ENCODE assay signal across 18 cellular contexts in genomic region chr4:4490041-4490440, GRCh38. TPM values are rescaled to one million over a fixed set of nuclear protein-coding genes. Genes with fewer than 3 reads are reported as not detected.
A peak's percentile ranks its signal among the peaks of the same experiment; 100 is the strongest.
DNase-seq lines count a peak whose midpoint lies in the region; ATAC-seq, FAIRE-seq and TF ChIP-seq lines count a peak whose summit lies in the region.
"Had no signal": no experiment of that assay in that cellular context is flagged by ENCODE, and none has a peak within 500 bp of the region (broad histone marks: within the 10 kb centered on the region; RNA-seq: fewer than 3 reads in every experiment).

No MANE protein-coding gene starts in this region.

- TF ChIP-seq EP300 in GM12878 (IDR thresholded peaks at IDR 0.05; ENCODE audit: borderline replicate concordance in 1 of 2, control insufficient read depth in 1 of 2, low read depth in 2 of 2, low read length in 2 of 2): no peak

- TF ChIP-seq POLR2A in GM12878 (IDR thresholded peaks at IDR 0.05; ENCODE audit: low read depth, low read length): no peak

- peaks cover 23% of the 10 kb centered on the region; the same call in 1 of the 2 replicates for H3K4me1 ChIP-seq in GM12878 (ENCODE audit: control insufficient read depth, insufficient read depth, low read length)
- peaks cover 9% of the 10 kb centered on the region for H3K4me1 ChIP-seq in Caco-2

- H3K36me3 Mint-ChIP-seq in Caco-2 (ENCODE audit: insufficient read depth, unreplicated experiment): no peaks in the 10 kb centered on the region

- H3K27ac Mint-ChIP-seq in Caco-2 (ENCODE audit: unreplicated experiment): no peak overlapping the region

- no peaks in the 10 kb centered on the region for H3K9me3 Mint-ChIP-seq in Caco-2 (ENCODE audit: unreplicated experiment)

- no peaks in the 10 kb centered on the region for H3K27me3 Mint-ChIP-seq in Caco-2 (ENCODE audit: insufficient read depth, unreplicated experiment)

- H2AFZ ChIP-seq in GM12878 (ENCODE audit: control insufficient read depth, low read depth, low read length): no peak overlapping the region

- H4K20me1 ChIP-seq in GM12878 (ENCODE audit: control insufficient read depth, insufficient read depth): no peaks in the 10 kb centered on the region

- H3K79me2 ChIP-seq in GM12878 (ENCODE audit: control insufficient read depth, insufficient read depth, low read length): peaks cover 14% of the 10 kb centered on the region

- FAIRE-seq in GM12878 (lab: Jason Lieb, UNC): no peak
- FAIRE-seq: H54, RCC 7860 had no signal

- TF ChIP-seq RAD21 in GM12878 (IDR thresholded peaks at IDR 0.05; ENCODE audit: insufficient read depth, low read depth, low read length): no peak

- H3K27ac ChIP-seq in GM12878 (ENCODE audit: control insufficient read depth, insufficient read depth): peak overlapping the region; percentile 1; the same call in 1 of the 2 replicates
- H3K27ac ChIP-seq: C4-2B had no signal

- WGBS in GM12878 (ENCODE audit: insufficient coverage, insufficient replicate concordance, low lambda C conversion rate, missing lambda C conversion rate): 79% methylated on average over 3 of the region's 3 CpGs

- no peaks in the 10 kb centered on the region for H3K9me3 ChIP-seq in MG63
- no peaks in the 10 kb centered on the region for H3K9me3 ChIP-seq in GM12878 (replicated peaks; ENCODE audit: control insufficient read depth, insufficient read depth, low read length)
- H3K9me3 ChIP-seq in Caco-2: no peaks in the 10 kb centered on the region

- no peak overlapping the region for H3K9ac ChIP-seq in GM12878 (ENCODE audit: control insufficient read depth, insufficient read depth, low read length)

- BruUV-seq in GM12878 (replicated peaks; lab: Mats Ljungman, UMichigan) (no TSS peak), Caco-2 (replicated peaks; lab: Mats Ljungman, UMichigan) (no TSS peak)

- RAD21 ChIA-PET in GM12878 (lab: Charles Lee; ENCODE audit: unreplicated experiment): interaction anchor here (0.8 to 6.1 kb wide), 7 partner anchors 9 to 387 kb away, joined by 3 to 58 read pairs (median 4); partner anchors contain the start of gene STX18

- SMC1A ChIA-PET in GM12878 (lab: Charles Lee; ENCODE audit: uncharacterized antibody, unreplicated experiment): interaction anchor here (0.9 to 10.3 kb wide), 12 partner anchors 9 to 390 kb away, joined by 3 to 131 read pairs (median 8); partner anchors contain the start of gene STX18

- POLR2A ChIA-PET in GM12878 (lab: Charles Lee) (no interaction called here), Caco-2 (lab: Charles Lee) (no interaction called here)

- peaks cover 8% of the 10 kb centered on the region for H3K4me1 Mint-ChIP-seq in Caco-2 (ENCODE audit: low read depth, unreplicated experiment)

- H3K36me3 ChIP-seq in MG63 (no peaks in the 10 kb centered on the region), GM12878 (ENCODE audit: control insufficient read depth in 2 of 2, insufficient read depth in 2 of 2, low read length in 1 of 2) (no peaks in the 10 kb centered on the region), Caco-2 (ENCODE audit: control insufficient read depth, insufficient read depth, low read length) (no peaks in the 10 kb centered on the region)

- TF ChIP-seq CTCF in GM12878 (IDR thresholded peaks at IDR 0.05 in 2 of 3, conservative IDR thresholded peaks at IDR 0.05 in 1 of 3; ENCODE audit: control insufficient read depth in 2 of 3, extremely low read depth in 1 of 3, insufficient read depth in 1 of 3, low read depth in 3 of 3, low read length in 3 of 3): no peak
- no peak for TF ChIP-seq CTCF in Caco-2 (IDR thresholded peaks at IDR 0.05; ENCODE audit: insufficient read depth in 1 of 2, low read depth in 1 of 2, low read length in 1 of 2, severe bottlenecking in 1 of 2, unreplicated experiment in 1 of 2)

- DNase-seq in EL (peak; percentile 15), MG63 (no peak), GM12878 (ENCODE audit: low read depth, low spot score) (no peak), iris pigment epithelial cell (ENCODE audit: low read depth) (peak; percentile 50), Caco-2 (no peak)
- no peak for DNase-seq in activated CD4-positive, CD25-positive, alpha-beta regulatory T cell (lab: John Stamatoyannopoulos, UW)
- no peak for DNase-seq in stimulated activated naive CD8-positive, alpha-beta T cell treated with anti-CD3 and anti-CD28 coated beads, Interleukin-15, Interleukin-2, amounts not matched to agents 100 U/mL and 50 U/mL, for 24 hours
- DNase-seq: COR-L47, DMS79, GDM1, NCI-H1048, NCI-H446 treated with DMSO at 0.1 percent for 48 hours, NCI-H82, SHP77 had no signal

- H3K27me3 ChIP-seq in MG63 (no peaks in the 10 kb centered on the region), GM12878 (replicated peaks in 1 of 2; ENCODE audit: control insufficient read depth in 2 of 2, insufficient read depth in 2 of 2, low read length in 1 of 2) (no peaks in the 10 kb centered on the region), Caco-2 (replicated peaks; ENCODE audit: control insufficient read depth, insufficient read depth, low read length) (no peaks in the 10 kb centered on the region)

- ATAC-seq in GM12878 (0 out of 3 replicates have a peak, but pooled peaks have one; percentile 15), GM21576 (IDR thresholded peaks at IDR 0.05; ENCODE audit: unreplicated experiment) (no peak)
- no peak for ATAC-seq in stimulated activated naive CD8-positive, alpha-beta T cell treated with anti-CD3 and anti-CD28 coated beads, Interleukin-15, Interleukin-2, amounts not matched to agents 100 U/mL and 50 U/mL, for 24 hours

- intact Hi-C loops in GM12878 (cut with micrococcal nuclease; ENCODE audit: unreplicated experiment) (no loop called here), Caco-2 (cut with micrococcal nuclease; ENCODE audit: unreplicated experiment) (no loop called here)

- CTCF ChIA-PET in GM12878 (lab: Yijun Ruan, JAX): interaction anchor here (1.1 to 4.8 kb wide), 12 partner anchors 12 to 390 kb away, joined by 3 to 36 read pairs (median 6); no protein-coding TSS in a partner anchor
- CTCF ChIA-PET in Caco-2 (lab: Charles Lee): no interaction called here

- no peak overlapping the region for H3K4me2 ChIP-seq in GM12878 (ENCODE audit: control insufficient read depth, insufficient read depth)

- in situ Hi-C loops in GM12878 (cut with MboI): loop anchor here (5.0 kb wide), 1 partner anchor 272 kb away; no protein-coding TSS in a partner anchor

- H3K4me3 Mint-ChIP-seq in Caco-2 (ENCODE audit: unreplicated experiment): no peak overlapping the region

- H3K4me3 ChIP-seq in MG63 (peak overlapping the region; percentile 41), GM12878 (no peak overlapping the region), Caco-2 (ENCODE audit: low read depth, low read length) (no peak overlapping the region)

TF ChIP-seq in GM12878, 131 proteins besides CTCF, POLR2A, EP300 and RAD21:
- TF ChIP-seq ESRRA (IDR thresholded peaks at IDR 0.05; ENCODE audit: low read length) (no peak), BACH1 (IDR thresholded peaks at IDR 0.05; ENCODE audit: borderline replicate concordance) (peak; percentile 83; the same call in 1 of the 2 replicates)

RNA-seq across cellular contexts. Expression of gene STX18, which starts 51.8 kb away (rescaled TPM):
- total RNA-seq in MG63 (2014; rRNA removed; shearing (Covaris generic); ENCODE audit: low replicate concordance): 20.2 and 38.3 TPM in 2 replicates
- 117 and 126 TPM in 2 replicates for total RNA-seq in GM12878 (2013; cell fraction: nucleolus; rRNA removed)
- total RNA-seq in GM12878 (2014; rRNA removed): 21.3 and 22.0 TPM in 2 replicates
- total RNA-seq in GM12878 (2014; rRNA removed; fragmentation: Illumina TruSeq; extraction: Trizol): 29.5 and 30.4 TPM in 2 replicates
- total RNA-seq in GM12878 (2021): 25.5 and 26.0 TPM in 2 replicates
- 18.0 TPM for polyA plus RNA-seq in GM12878 (2011; ENCODE audit: low read depth)
- 38.8 and 50.8 TPM in 2 replicates for polyA plus RNA-seq in GM12878 (2011; rRNA removed)
- polyA plus RNA-seq in GM12878 (2011; cell fraction: cytosol; rRNA removed): 29.1 and 32.3 TPM in 2 replicates
- 49.8 and 49.9 TPM in 2 replicates for polyA plus RNA-seq in GM12878 (2011; cell fraction: nucleus; rRNA removed)
- 21.1 and 22.0 TPM in 2 replicates for polyA plus RNA-seq in GM12878 (2012)
- polyA plus RNA-seq in GM12878 (2014; fragmentation: Illumina TruSeq; extraction: Trizol): 46.6 and 48.9 TPM in 2 replicates
- 10 to 100 TPM in 1 of 2 experiments, 1 to 10 TPM in 1; 8.2 to 13.6 TPM for polyA plus RNA-seq in GM12878 (2014; fragmentation: Nextera tagmentation; extraction: Ambion mirVana)
- polyA plus RNA-seq in GM12878 (2014; rRNA removed): 29.6 and 32.7 TPM in 2 replicates
- 10 to 100 TPM; 31.7 to 33.2 TPM for polyA plus RNA-seq in GM12878 (2016; fragmentation: Nextera tagmentation; extraction: Ambion mirVana)
- polyA minus RNA-seq in GM12878 (2011; rRNA and poly(A)+ RNA removed): 28.1 and 33.5 TPM in 2 replicates
- polyA minus RNA-seq in GM12878 (2011; cell fraction: cytosol; rRNA and poly(A)+ RNA removed): 7.4 and 7.9 TPM in 2 replicates
- polyA minus RNA-seq in GM12878 (2011; cell fraction: nucleus; rRNA and poly(A)+ RNA removed): 21.4 and 36.7 TPM in 2 replicates
- 32.5 and 36.5 TPM in 2 replicates for total RNA-seq in Caco-2 (2022)

Comparison
In these comparisons a context has a peak if more than half of its experiments do, and no peak if none do; other contexts are left out.
1. DNase-seq: peak in EL (single experiment) and iris pigment epithelial cell (single experiment); none in MG63 (single experiment), GM12878 (single experiment), Caco-2 (0 of 2), activated CD4-positive, CD25-positive, alpha-beta regulatory T cell (0 of 4) and stimulated activated naive CD8-positive, alpha-beta T cell treated with anti-CD3 and anti-CD28 coated beads, Interleukin-15, Interleukin-2, amounts not matched to agents 100 U/mL and 50 U/mL, for 24 hours (single experiment).